Comparison of ENCODE assay signal across 20 cellular contexts in the genomic region with DNA sequence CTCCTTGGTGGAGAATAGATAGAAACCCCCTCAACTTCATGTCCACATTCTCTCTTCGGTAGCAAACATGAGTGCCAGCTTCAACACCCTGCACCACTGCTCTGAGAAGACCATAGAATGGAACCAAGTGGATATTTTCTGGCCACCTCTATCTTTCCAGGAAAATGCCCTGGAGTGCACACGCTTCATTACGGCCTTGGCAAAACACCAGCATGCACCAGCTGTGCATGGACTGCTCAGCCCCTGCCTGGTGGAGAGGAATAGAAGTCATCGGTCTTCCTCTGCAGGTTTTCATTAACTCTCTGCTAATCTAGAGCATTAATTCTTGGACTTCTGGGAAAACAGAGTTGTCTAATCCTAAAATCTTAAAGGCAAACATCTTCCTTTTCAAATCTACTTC.
DNase-seq lines count a peak whose midpoint lies in the region; ATAC-seq and TF ChIP-seq lines count a peak whose summit lies in the region.
"Had no signal": no experiment of that assay in that cellular context is flagged by ENCODE, and none has a peak within 500 bp of the region (broad histone marks: within the 10 kb centered on the region; RNA-seq: fewer than 3 reads in every experiment).

No MANE protein-coding gene starts in this region.

- H3K4me1 ChIP-seq in ovary (ENCODE audit: insufficient read depth) (no peaks in the 10 kb centered on the region), breast epithelium (no peaks in the 10 kb centered on the region), sigmoid colon (no peaks in the 10 kb centered on the region)
- H3K4me1 ChIP-seq: suprapubic skin had no signal

- H3K4me3 ChIP-seq in MG63 (no peak overlapping the region), ovary (no peak overlapping the region), breast epithelium (no peak overlapping the region), sigmoid colon (no peak overlapping the region)
- H3K4me3 ChIP-seq: smooth muscle cell, suprapubic skin had no signal

- no peaks in the 10 kb centered on the region for H3K9me3 ChIP-seq in MG63
- no peaks in the 10 kb centered on the region for H3K9me3 ChIP-seq in ovary
- no peaks in the 10 kb centered on the region for H3K9me3 ChIP-seq in breast epithelium
- H3K9me3 ChIP-seq in sigmoid colon = no peaks in the 10 kb centered on the region
- H3K9me3 ChIP-seq: suprapubic skin had no signal

- TF ChIP-seq EP300 in ovary (IDR thresholded peaks at IDR 0.05) (no peak), sigmoid colon (IDR thresholded peaks at IDR 0.05) (no peak)

- WGBS in ovary, 3 donors = 37 to 46% (median 44%) methylated on average over 4 of the region's 4 CpGs
- 60 to 71% methylated on average over 4 of the region's 4 CpGs for WGBS in sigmoid colon, 2 donors

- TF ChIP-seq CTCF in ovary (IDR thresholded peaks at IDR 0.05) (no peak), breast epithelium (IDR thresholded peaks at IDR 0.05) (no peak), sigmoid colon (IDR thresholded peaks at IDR 0.05) (no peak)

- H3K27ac ChIP-seq in ovary (no peak overlapping the region), breast epithelium (no peak overlapping the region), sigmoid colon (no peak overlapping the region)
- H3K27ac ChIP-seq: suprapubic skin had no signal

- intact Hi-C loops in ovary (cut with DNase I) (no loop called here), breast epithelium (cut with DNase I; ENCODE audit: low total_unique reads) (no loop called here), sigmoid colon (cut with DNase I) (no loop called here)

- TF ChIP-seq POLR2A in ovary (IDR thresholded peaks at IDR 0.05) (no peak), breast epithelium (IDR thresholded peaks at IDR 0.05) (no peak), sigmoid colon (IDR thresholded peaks at IDR 0.05) (no peak)

- H3K36me3 ChIP-seq in MG63 (no peaks in the 10 kb centered on the region), ovary (no peaks in the 10 kb centered on the region), breast epithelium (no peaks in the 10 kb centered on the region), sigmoid colon (no peaks in the 10 kb centered on the region)
- H3K36me3 ChIP-seq: suprapubic skin had no signal

- peak; percentile 21 for DNase-seq in D341Med (ENCODE audit: low spot score)
- DNase-seq in MG63 = peak; percentile 46
- DNase-seq in SHP77 (lab: John Stamatoyannopoulos, UW) = peak; percentile 27 to 42
- DNase-seq in left lobe of liver (ENCODE audit: low spot score) = no peak
- DNase-seq in ovary = no peak
- no peak for DNase-seq in breast epithelium (ENCODE audit: low spot score in 2 of 2)
- no peak for DNase-seq in activated effector memory CD4-positive, alpha-beta T cell treated with Interleukin-2 at 50 U/mL for 16 hours
- DNase-seq in sigmoid colon = no peak
- DNase-seq: activated CD4-positive, alpha-beta T cell treated with anti-CD3 and anti-CD28 coated beads for 1 hour; activated naive CD8-positive, alpha-beta T cell treated with anti-CD3 and anti-CD28 coated beads, Interleukin-2, amount 50 U/mL, for 24 hours; AML-193; central memory CD4-positive, alpha-beta T cell; MM.1S; naive B cell; NCI-H187; PC-3; stimulated activated CD4-positive, alpha-beta T cell treated with anti-CD3 and anti-CD28 coated beads, Interleukin-4, amount 100 ng/mL, for 4 hours had no signal

- peak; percentile 56 for ATAC-seq in left lobe of liver
- ATAC-seq: activated naive CD8-positive, alpha-beta T cell treated with anti-CD3 and anti-CD28 coated beads, Interleukin-2, amount 50 U/mL, for 24 hours; esophagus mucosa; PC-3 had no signal

- no peaks in the 10 kb centered on the region for H3K27me3 ChIP-seq in MG63
- H3K27me3 ChIP-seq in ovary = no peaks in the 10 kb centered on the region
- no peaks in the 10 kb centered on the region for H3K27me3 ChIP-seq in breast epithelium
- no peaks in the 10 kb centered on the region for H3K27me3 ChIP-seq in sigmoid colon
- H3K27me3 ChIP-seq: suprapubic skin had no signal

Comparison
In these comparisons a context has a peak if more than half of its experiments do, and no peak if none do; other contexts are left out.
1. DNase-seq: peak in D341Med (single experiment), MG63 (single experiment) and SHP77 (2 of 2); none in left lobe of liver (single experiment), ovary (0 of 5), breast epithelium (0 of 2), activated effector memory CD4-positive, alpha-beta T cell treated with Interleukin-2 at 50 U/mL for 16 hours (single experiment) and sigmoid colon (single experiment).